8 cellular contexts compared by ENCODE assay signal in the genomic region with DNA sequence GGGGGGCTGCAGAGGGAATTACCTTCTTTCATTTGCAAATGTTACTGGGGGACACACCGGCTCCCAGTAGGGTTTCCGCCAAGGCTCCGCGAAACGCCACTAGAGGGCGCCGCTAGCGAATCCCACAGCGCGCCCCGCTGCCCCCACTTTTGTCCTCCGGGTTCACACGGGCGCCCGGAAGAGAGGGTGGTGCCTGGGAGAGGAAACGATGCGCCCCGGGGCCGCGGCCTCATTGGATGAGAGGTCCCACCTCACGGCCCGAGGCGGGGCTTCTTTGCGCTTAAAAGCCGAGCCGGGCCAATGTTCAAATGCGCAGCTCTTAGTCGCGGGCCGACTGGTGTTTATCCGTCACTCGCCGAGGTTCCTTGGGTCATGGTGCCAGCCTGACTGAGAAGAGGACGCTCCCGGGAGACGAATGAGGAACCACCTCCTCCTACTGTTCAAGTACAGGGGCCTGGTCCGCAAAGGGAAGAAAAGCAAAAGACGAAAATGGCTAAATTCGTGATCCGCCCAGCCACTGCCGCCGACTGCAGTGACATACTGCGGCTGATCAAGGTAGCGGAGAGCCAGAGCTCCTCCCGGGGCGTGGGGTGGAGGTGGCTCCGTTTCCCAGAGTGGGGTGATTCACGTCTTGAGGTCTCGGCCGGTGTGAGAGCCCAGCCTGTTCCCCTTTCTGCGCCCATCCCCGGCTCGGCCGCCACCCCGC. TPM values are rescaled to one million over a fixed set of nuclear protein-coding genes. Genes with fewer than 3 reads are reported as not detected.
DNase-seq lines count a peak whose midpoint lies in the region; ATAC-seq and TF ChIP-seq lines count a peak whose summit lies in the region.

A gene (plus strand): TSS at position 311 of the 706 bp plus-strand sequence. CDS start 179 bp downstream, at position 490.

- peak; percentile 37 for ATAC-seq in GM18499 (IDR thresholded peaks at IDR 0.05; ENCODE audit: insufficient read depth, unreplicated experiment)
- ATAC-seq in HG02943 (IDR thresholded peaks at IDR 0.05; ENCODE audit: low read depth, unreplicated experiment) = peak; percentile 72
- peak; percentile 95 for ATAC-seq in left ventricle myocardium superior

- peak within 1 kb of the TSS; percentile 78 for H3K27ac ChIP-seq in angular gyrus (ENCODE audit: low read depth, low read length)
- H3K27ac ChIP-seq in uterus = peak within 1 kb of the TSS; percentile 92 to 95

- H3K36me3 ChIP-seq in uterus = no peaks in the 10 kb centered on the region

- H3K9me3 ChIP-seq in uterus = no peaks in the 10 kb centered on the region

- H3K4me3 ChIP-seq in uterus = peak within 1 kb of the TSS; percentile 67 to 72

- peak; percentile 89 to 95 for TF ChIP-seq POLR2A in uterus (IDR thresholded peaks at IDR 0.05)

- no peaks in the 10 kb centered on the region for H3K27me3 ChIP-seq in uterus

- TF ChIP-seq CTCF in uterus (IDR thresholded peaks at IDR 0.05) = peak; percentile 69 to 79 (median 76)

- intact Hi-C loops in left ventricle myocardium superior (cut with micrococcal nuclease) (loop anchor here (2.0 to 10.0 kb wide), 2 partner anchors 120 to 242 kb away; a partner anchor contains a TSS), uterus (cut with DNase I; ENCODE audit: low total_unique reads) (loop anchor here (5.0 kb wide), 1 partner anchor 119 kb away; no protein-coding TSS in a partner anchor)

- H3K4me1 ChIP-seq in uterus = no peaks in the 10 kb centered on the region

- peak; percentile 66 to 83 for DNase-seq in NCI-H187 (lab: John Stamatoyannopoulos, UW)
- DNase-seq in T-helper 2 cell = peak; percentile 83 to 96 (median 91)
- DNase-seq in left ventricle myocardium superior = peak; percentile 97
- peak; percentile 79 for DNase-seq in pulmonary artery endothelial cell (ENCODE audit: low read depth, low spot score)
- peak; percentile 92 to 95 for DNase-seq in uterus

RNA-seq across cellular contexts. Expression of the gene that starts here (rescaled TPM):
- total RNA-seq in left ventricle myocardium superior (145 TPM), pulmonary artery endothelial cell (298 and 461 TPM in 2 replicates), uterus (100 to 1,000 TPM; 116 to 358 (median 220) TPM)

Comparison
In these comparisons a context has a peak if more than half of its experiments do, and no peak if none do; other contexts are left out.
1. Peak in every context shown above with its lines: DNase-seq, ATAC-seq, H3K4me3 ChIP-seq and H3K27ac ChIP-seq.
2. ATAC-seq: peak in every context shown above with its lines; median percentile 95 in left ventricle myocardium superior; 72 in HG02943; 37 in GM18499.